In genomic region chr11:37946155-37946766, GRCh38 we compare ENCODE assay signal across 8 cellular contexts.
DNase-seq lines count a peak whose midpoint lies in the region; ATAC-seq and TF ChIP-seq lines count a peak whose summit lies in the region.

No MANE protein-coding gene starts in this region.

- TF ChIP-seq EP300 in transverse colon (IDR thresholded peaks at IDR 0.05; ENCODE audit: low read depth): no peak

- DNase-seq in COLO829 (ENCODE audit: low spot score) (peak; percentile 6), KG1 (lab: John Stamatoyannopoulos, UW) (peak; percentile 16), iPS DF 4.7 (ENCODE audit: extremely low read depth, low spot score) (peak; percentile 41), transverse colon (peak; percentile 12), NCI-H187 treated with DMSO at 0.1 percent for 48 hours (lab: John Stamatoyannopoulos, UW) (no peak), dedifferentiated amniotic fluid mesenchymal stem cell (ENCODE audit: extremely low spot score) (no peak)

- in situ Hi-C loops in transverse colon (cut with MboI; ENCODE audit: low pct_ligation_motif_present in 1 of 4, low pct_unique_long_range_greater_than_20kb in 1 of 4, low sequenced_read_pairs in 3 of 4): no loop called here

- H2AFZ ChIP-seq in SU-DHL-6 (ENCODE audit: low read depth, low read length, severe bottlenecking): no peak overlapping the region

- no peak overlapping the region for H3K4me2 ChIP-seq in SU-DHL-6 (ENCODE audit: low read depth, low read length, poor library complexity, severe bottlenecking)

- H3K9ac ChIP-seq in SU-DHL-6 (ENCODE audit: low read length): no peak overlapping the region

- no peak for TF ChIP-seq POLR2A in transverse colon (IDR thresholded peaks at IDR 0.05)

- WGBS in transverse colon (ENCODE audit: low coverage in 1 of 2), 2 donors: 61% methylated on average over 4 of the region's 4 CpGs; no CpG with 5 or more reads in 1 of the 2 donors

- intact Hi-C loops in transverse colon (cut with DNase I; ENCODE audit: low total_unique reads): no loop called here

- H4K20me1 ChIP-seq in SU-DHL-6 (ENCODE audit: low read depth, low read length): no peaks in the 10 kb centered on the region

- no peak overlapping the region for H3K27ac ChIP-seq in SU-DHL-6 (ENCODE audit: low read depth, low read length)
- H3K27ac ChIP-seq in transverse colon: no peak overlapping the region

- H3K79me2 ChIP-seq in SU-DHL-6 (ENCODE audit: insufficient read depth, low read length): no peaks in the 10 kb centered on the region

- H3F3A ChIP-seq in SU-DHL-6 (ENCODE audit: insufficient read depth): no peaks in the 10 kb centered on the region

- TF ChIP-seq CTCF in SU-DHL-6 (IDR thresholded peaks at IDR 0.05; ENCODE audit: insufficient read depth, low read length, poor library complexity, severe bottlenecking) (peak; percentile 65), transverse colon (IDR thresholded peaks at IDR 0.05) (peak; percentile 25 to 74 (median 53))

- no peaks in the 10 kb centered on the region for H3K9me2 ChIP-seq in SU-DHL-6 (replicated peaks; ENCODE audit: insufficient read depth, low read length)

- H3K9me3 ChIP-seq in SU-DHL-6 (ENCODE audit: insufficient read depth, low read length): no peaks in the 10 kb centered on the region
- peaks cover 3 to 9% of the 10 kb centered on the region in 2 donors for H3K9me3 ChIP-seq in transverse colon

- H3K4me1 ChIP-seq in transverse colon: no peaks in the 10 kb centered on the region

- H3K27me3 ChIP-seq in SU-DHL-6 (ENCODE audit: low read length) (no peaks in the 10 kb centered on the region), transverse colon (no peaks in the 10 kb centered on the region)

- H3K36me3 ChIP-seq in SU-DHL-6 (ENCODE audit: low read length): no peaks in the 10 kb centered on the region
- no peaks in the 10 kb centered on the region for H3K36me3 ChIP-seq in transverse colon

- no peak overlapping the region for H3K4me3 ChIP-seq in SU-DHL-6 (ENCODE audit: insufficient read depth, low read length, poor library complexity, severe bottlenecking)
- H3K4me3 ChIP-seq in transverse colon: no peak overlapping the region

- peak; percentile 92 for ATAC-seq in GM19351 (IDR thresholded peaks at IDR 0.05; ENCODE audit: unreplicated experiment)

Comparison
In these comparisons a context has a peak if more than half of its experiments do, and no peak if none do; other contexts are left out.
1. DNase-seq: peak in COLO829 (single experiment), KG1 (single experiment), iPS DF 4.7 (single experiment) and transverse colon (single experiment); none in NCI-H187 treated with DMSO at 0.1 percent for 48 hours (single experiment) and dedifferentiated amniotic fluid mesenchymal stem cell (single experiment).